Comparison of ENCODE assay signal across 1 cellular context in genomic region chr7:37920619-37921339, GRCh38.
TF ChIP-seq lines count a peak whose summit lies in the region.

EPDR1 (plus strand) TSS chr7:37920640; CDS start chr7:37920940, 300 bp downstream.

TF ChIP-seq in HepG2, 621 proteins besides CTCF, POLR2A, EP300 and RAD21 (continued from another document):
- TF ChIP-seq ATF7-NPFF (CRISPR knock-in tag; IDR thresholded peaks at IDR 0.05; ENCODE audit: low read depth): peak; percentile 71; the same call in 1 of the 2 replicates
